Comparison of ENCODE assay signal across 10 cellular contexts in genomic region chr1:240455228-240455821, GRCh38.
A peak's percentile ranks its signal among the peaks of the same experiment; 100 is the strongest.
DNase-seq lines count a peak whose midpoint lies in the region; ATAC-seq and TF ChIP-seq lines count a peak whose summit lies in the region.
"Had no signal": no experiment of that assay in that cellular context is flagged by ENCODE, and none has a peak within 500 bp of the region (broad histone marks: within the 10 kb centered on the region; RNA-seq: fewer than 3 reads in every experiment).

No MANE protein-coding gene starts in this region.

- DNase-seq in D341Med (ENCODE audit: low spot score), result peak; percentile 49
- no peak for DNase-seq in right lobe of liver
- DNase-seq in amygdala (lab: John Stamatoyannopoulos, UW), result no peak
- no peak for DNase-seq in stimulated activated CD4-positive, alpha-beta T cell treated with anti-CD3 and anti-CD28 coated beads, Interleukin-2, amount 100 ng/mL, for 24 hours
- DNase-seq in stimulated activated CD4-positive, alpha-beta T cell treated with anti-CD3 and anti-CD28 coated beads, Interleukin-4, amount 100 ng/mL, for 24 hours, result no peak
- DNase-seq: activated naive CD4-positive, alpha-beta T cell treated with anti-CD3 and anti-CD28 coated beads, Interleukin-2, amount 10 ng/mL, durations not matched to agents 7 days and 5 days had no signal

- no peak overlapping the region for H3K4me3 ChIP-seq in WI38 (ENCODE audit: low read depth, low read length)
- H3K4me3 ChIP-seq in right lobe of liver, result no peak overlapping the region

- H3K36me3 ChIP-seq in right lobe of liver, result no peaks in the 10 kb centered on the region

- no peaks in the 10 kb centered on the region for H3K4me1 ChIP-seq in right lobe of liver

- H3K9me3 ChIP-seq in right lobe of liver, result no peaks in the 10 kb centered on the region

- no peak for TF ChIP-seq POLR2A in right lobe of liver (IDR thresholded peaks at IDR 0.05)

- ATAC-seq in HG02981 (IDR thresholded peaks at IDR 0.05; ENCODE audit: unreplicated experiment) (peak; percentile 41), right lobe of liver (peak; percentile 89 to 97 (median 90)), HG03196 (IDR thresholded peaks at IDR 0.05; ENCODE audit: unreplicated experiment) (no peak)

- 41% methylated on average over 7 of the region's 7 CpGs for WGBS in right lobe of liver (ENCODE audit: insufficient coverage, low coverage, low lambda C conversion rate, missing lambda C conversion rate)

- intact Hi-C loops in right lobe of liver (cut with DNase I), result loop anchor here in 1 of 2 donors (10.0 kb wide), 1 partner anchor 239 kb away; no protein-coding TSS in a partner anchor

- no peak overlapping the region for H3K27ac ChIP-seq in right lobe of liver
- H3K27ac ChIP-seq: HL-60 had no signal

- H3K27me3 ChIP-seq in right lobe of liver, result no peaks in the 10 kb centered on the region

- TF ChIP-seq CTCF in WI38 (IDR thresholded peaks at IDR 0.05; ENCODE audit: low read depth, low read length), result peak; percentile 37
- peak; percentile 49 to 82 (median 70) for TF ChIP-seq CTCF in right lobe of liver (IDR thresholded peaks at IDR 0.05)
